In the genomic region with DNA sequence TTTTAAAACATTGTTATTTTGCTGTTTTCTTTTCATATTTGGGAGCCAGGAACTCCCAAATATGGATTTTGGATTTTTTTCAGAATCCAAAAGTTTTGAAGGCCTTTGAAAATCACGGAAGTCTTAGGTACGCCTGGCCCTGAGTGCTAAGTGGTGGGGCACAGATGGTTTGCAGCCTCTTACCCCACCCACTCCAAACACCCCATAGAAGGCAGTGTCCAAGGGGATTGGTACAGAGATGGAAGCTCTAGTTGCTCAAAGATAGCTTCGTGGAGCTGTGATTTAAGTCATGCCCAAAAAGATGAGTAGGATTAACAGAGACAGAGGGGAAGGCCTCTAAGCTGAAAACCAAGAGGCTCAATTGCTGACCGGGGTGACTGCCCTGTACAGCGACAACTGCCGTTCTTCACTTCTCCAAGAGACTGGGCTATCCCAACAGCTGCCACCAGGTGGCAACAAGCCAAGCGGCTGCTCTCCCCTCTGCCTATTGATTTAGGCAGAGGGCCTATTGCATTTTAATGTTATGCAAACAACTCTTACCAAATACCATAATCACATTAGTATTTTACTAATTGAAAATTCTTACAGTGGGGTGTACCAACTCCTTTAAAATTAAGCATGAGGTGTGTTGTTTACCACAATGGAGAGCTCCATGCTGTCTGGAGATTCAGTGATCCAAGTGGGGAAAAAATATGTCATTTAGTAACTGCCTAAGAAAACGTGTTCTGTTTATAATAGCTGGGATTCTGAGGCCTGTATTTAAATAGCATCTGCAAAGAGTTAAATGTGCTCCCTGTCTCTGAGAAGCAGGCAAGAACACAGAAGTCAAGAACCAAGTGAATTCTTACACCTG, we compare ENCODE assay signal across 8 cellular contexts.
A peak's percentile ranks its signal among the peaks of the same experiment; 100 is the strongest.
DNase-seq lines count a peak whose midpoint lies in the region; ATAC-seq, FAIRE-seq and TF ChIP-seq lines count a peak whose summit lies in the region.

No MANE protein-coding gene starts in this region.

- no peak overlapping the region for H3K27ac ChIP-seq in Karpas-422 (ENCODE audit: low read length)
- H3K27ac ChIP-seq in Peyer's patch: no peak overlapping the region
- H3K27ac ChIP-seq in neural cell (ENCODE audit: low read length): no peak overlapping the region

- no peaks in the 10 kb centered on the region for H3K27me3 ChIP-seq in Karpas-422 (ENCODE audit: low read length)
- H3K27me3 ChIP-seq in Peyer's patch: no peaks in the 10 kb centered on the region
- H3K27me3 ChIP-seq in neural cell (ENCODE audit: insufficient read depth, low read depth, low read length): peaks cover 3% of the 10 kb centered on the region

- peak; percentile 88 to 93 for ATAC-seq in activated T-cell treated with anti-CD3 and anti-CD28 coated beads, Interleukin-2, amount 50 U/mL, for 4 hours
- ATAC-seq in stimulated activated naive CD8-positive, alpha-beta T cell treated with anti-CD3 and anti-CD28 coated beads, Interleukin-15, Interleukin-2, amounts not matched to agents 100 U/mL and 50 U/mL, for 24 hours: peak; percentile 94
- no peak for ATAC-seq in HG03439 (IDR thresholded peaks at IDR 0.05; ENCODE audit: unreplicated experiment)

- no peak for TF ChIP-seq POLR2A in Peyer's patch (IDR thresholded peaks at IDR 0.05)

- no peaks in the 10 kb centered on the region for H3K9me3 ChIP-seq in Karpas-422 (ENCODE audit: low read length)
- no peaks in the 10 kb centered on the region for H3K9me3 ChIP-seq in Peyer's patch
- H3K9me3 ChIP-seq in neural cell (ENCODE audit: low read length): no peaks in the 10 kb centered on the region

- TF ChIP-seq EP300 in neural cell (conservative IDR thresholded peaks at IDR 0.05; ENCODE audit: poor library complexity, severe bottlenecking): no peak

- H3K79me2 ChIP-seq in Karpas-422 (ENCODE audit: low read length): no peaks in the 10 kb centered on the region
- no peaks in the 10 kb centered on the region for H3K79me2 ChIP-seq in neural cell (replicated peaks; ENCODE audit: insufficient read depth, low read length)

- no peaks in the 10 kb centered on the region for H4K20me1 ChIP-seq in Karpas-422 (ENCODE audit: insufficient read depth, low read depth, low read length)
- H4K20me1 ChIP-seq in neural cell (ENCODE audit: insufficient read depth): no peaks in the 10 kb centered on the region

- no peak overlapping the region for H3K4me2 ChIP-seq in Karpas-422 (ENCODE audit: low read depth, low read length, poor library complexity, severe bottlenecking)
- H3K4me2 ChIP-seq in neural cell (ENCODE audit: low read length): no peak overlapping the region

- H3K9ac ChIP-seq in Karpas-422 (ENCODE audit: low read length) (no peak overlapping the region), neural cell (ENCODE audit: low read length) (no peak overlapping the region)

- H3K4me3 ChIP-seq in Karpas-422 (ENCODE audit: low read length) (no peak overlapping the region), Peyer's patch (no peak overlapping the region), fibroblast of mammary gland (ENCODE audit: control insufficient read depth, low read depth, low read length) (no peak overlapping the region), neural cell (ENCODE audit: low read length) (no peak overlapping the region)

- peak; percentile 84 for TF ChIP-seq RAD21 in neural cell (conservative IDR thresholded peaks at IDR 0.05)

- DNase-seq in Karpas-422: peak; percentile 92
- DNase-seq in Peyer's patch: peak; percentile 84 to 94 (median 86)
- DNase-seq in activated T-cell treated with anti-CD3 and anti-CD28 coated beads, Interleukin-2, amount 50 U/mL, for 4 hours: peak; percentile 84
- DNase-seq in fibroblast of mammary gland (ENCODE audit: low read depth): peak; percentile 69
- DNase-seq in stimulated activated naive CD8-positive, alpha-beta T cell treated with anti-CD3 and anti-CD28 coated beads, Interleukin-15, Interleukin-2, amounts not matched to agents 100 U/mL and 50 U/mL, for 24 hours: peak; percentile 91

- H2AFZ ChIP-seq in Karpas-422 (ENCODE audit: low read length) (no peak overlapping the region), neural cell (ENCODE audit: low read depth, low read length) (no peak overlapping the region)

- peak; percentile 68 to 89 (median 84) for TF ChIP-seq CTCF in Peyer's patch (IDR thresholded peaks at IDR 0.05)
- TF ChIP-seq CTCF in fibroblast of mammary gland (conservative IDR thresholded peaks at IDR 0.05; ENCODE audit: control insufficient read depth, insufficient read depth, low read depth, low read length): peak; percentile 95
- peak; percentile 89 for TF ChIP-seq CTCF in neural cell (IDR thresholded peaks at IDR 0.05; ENCODE audit: poor library complexity, severe bottlenecking)

- no peaks in the 10 kb centered on the region for H3K9me3 Mint-ChIP-seq in activated T-cell treated with anti-CD3 and anti-CD28 coated beads, Interleukin-2, amount 50 U/mL, for 4 hours

- H3K9me2 ChIP-seq in Karpas-422 (replicated peaks; ENCODE audit: insufficient read depth, low read length): no peaks in the 10 kb centered on the region
- H3K9me2 ChIP-seq in neural cell (ENCODE audit: insufficient read depth, low read length): no peaks in the 10 kb centered on the region

- H3K4me1 ChIP-seq in Karpas-422 (ENCODE audit: low read length) (peaks cover 2% of the 10 kb centered on the region; the same call in 1 of the 2 replicates), Peyer's patch (no peaks in the 10 kb centered on the region)

- H3K36me3 Mint-ChIP-seq in activated T-cell treated with anti-CD3 and anti-CD28 coated beads, Interleukin-2, amount 50 U/mL, for 4 hours (ENCODE audit: insufficient read depth): peaks cover 8% of the 10 kb centered on the region

- H3K27me3 Mint-ChIP-seq in activated T-cell treated with anti-CD3 and anti-CD28 coated beads, Interleukin-2, amount 50 U/mL, for 4 hours (ENCODE audit: low read depth): peaks cover 13% of the 10 kb centered on the region

- no peaks in the 10 kb centered on the region for H3K4me1 Mint-ChIP-seq in activated T-cell treated with anti-CD3 and anti-CD28 coated beads, Interleukin-2, amount 50 U/mL, for 4 hours (ENCODE audit: low read depth)

- peak; percentile 87 for FAIRE-seq in G401.6 (lab: Jason Lieb, UNC)

- no peaks in the 10 kb centered on the region for H3F3A ChIP-seq in neural cell (ENCODE audit: insufficient read depth, low read length, poor library complexity, severe bottlenecking)

- no peaks in the 10 kb centered on the region for H3K36me3 ChIP-seq in Karpas-422 (ENCODE audit: insufficient read depth, low read length)
- no peaks in the 10 kb centered on the region for H3K36me3 ChIP-seq in Peyer's patch
- no peaks in the 10 kb centered on the region for H3K36me3 ChIP-seq in neural cell (ENCODE audit: insufficient read depth, low read length)

- H3K4me3 Mint-ChIP-seq in activated T-cell treated with anti-CD3 and anti-CD28 coated beads, Interleukin-2, amount 50 U/mL, for 4 hours: no peak overlapping the region

TF ChIP-seq in neural cell, 6 proteins besides CTCF, POLR2A, EP300 and RAD21:
- TF ChIP-seq SMC3 (conservative IDR thresholded peaks at IDR 0.05; ENCODE audit: poor library complexity) (peak; percentile 95), MXI1 (conservative IDR thresholded peaks at IDR 0.05; ENCODE audit: poor library complexity, severe bottlenecking) (no peak), TAF1 (IDR thresholded peaks at IDR 0.05; ENCODE audit: low read depth) (no peak)
- TF ChIP-seq, protein P1, sequence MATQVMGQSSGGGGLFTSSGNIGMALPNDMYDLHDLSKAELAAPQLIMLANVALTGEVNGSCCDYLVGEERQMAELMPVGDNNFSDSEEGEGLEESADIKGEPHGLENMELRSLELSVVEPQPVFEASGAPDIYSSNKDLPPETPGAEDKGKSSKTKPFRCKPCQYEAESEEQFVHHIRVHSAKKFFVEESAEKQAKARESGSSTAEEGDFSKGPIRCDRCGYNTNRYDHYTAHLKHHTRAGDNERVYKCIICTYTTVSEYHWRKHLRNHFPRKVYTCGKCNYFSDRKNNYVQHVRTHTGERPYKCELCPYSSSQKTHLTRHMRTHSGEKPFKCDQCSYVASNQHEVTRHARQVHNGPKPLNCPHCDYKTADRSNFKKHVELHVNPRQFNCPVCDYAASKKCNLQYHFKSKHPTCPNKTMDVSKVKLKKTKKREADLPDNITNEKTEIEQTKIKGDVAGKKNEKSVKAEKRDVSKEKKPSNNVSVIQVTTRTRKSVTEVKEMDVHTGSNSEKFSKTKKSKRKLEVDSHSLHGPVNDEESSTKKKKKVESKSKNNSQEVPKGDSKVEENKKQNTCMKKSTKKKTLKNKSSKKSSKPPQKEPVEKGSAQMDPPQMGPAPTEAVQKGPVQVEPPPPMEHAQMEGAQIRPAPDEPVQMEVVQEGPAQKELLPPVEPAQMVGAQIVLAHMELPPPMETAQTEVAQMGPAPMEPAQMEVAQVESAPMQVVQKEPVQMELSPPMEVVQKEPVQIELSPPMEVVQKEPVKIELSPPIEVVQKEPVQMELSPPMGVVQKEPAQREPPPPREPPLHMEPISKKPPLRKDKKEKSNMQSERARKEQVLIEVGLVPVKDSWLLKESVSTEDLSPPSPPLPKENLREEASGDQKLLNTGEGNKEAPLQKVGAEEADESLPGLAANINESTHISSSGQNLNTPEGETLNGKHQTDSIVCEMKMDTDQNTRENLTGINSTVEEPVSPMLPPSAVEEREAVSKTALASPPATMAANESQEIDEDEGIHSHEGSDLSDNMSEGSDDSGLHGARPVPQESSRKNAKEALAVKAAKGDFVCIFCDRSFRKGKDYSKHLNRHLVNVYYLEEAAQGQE (IDR thresholded peaks at IDR 0.05; ENCODE audit: borderline replicate concordance): no peak
TF ChIP-seq in neural cell: peak in this region for 1.
